ENCODE assay signal across 2 cellular contexts in genomic region chr2:60556441-60556997, GRCh38.
TF ChIP-seq lines count a peak whose summit lies in the region.

No MANE protein-coding gene starts in this region.

TF ChIP-seq in SK-N-SH, 30 proteins besides CTCF, POLR2A, EP300 and RAD21 (continued from another document):
- TF ChIP-seq, protein P1, sequence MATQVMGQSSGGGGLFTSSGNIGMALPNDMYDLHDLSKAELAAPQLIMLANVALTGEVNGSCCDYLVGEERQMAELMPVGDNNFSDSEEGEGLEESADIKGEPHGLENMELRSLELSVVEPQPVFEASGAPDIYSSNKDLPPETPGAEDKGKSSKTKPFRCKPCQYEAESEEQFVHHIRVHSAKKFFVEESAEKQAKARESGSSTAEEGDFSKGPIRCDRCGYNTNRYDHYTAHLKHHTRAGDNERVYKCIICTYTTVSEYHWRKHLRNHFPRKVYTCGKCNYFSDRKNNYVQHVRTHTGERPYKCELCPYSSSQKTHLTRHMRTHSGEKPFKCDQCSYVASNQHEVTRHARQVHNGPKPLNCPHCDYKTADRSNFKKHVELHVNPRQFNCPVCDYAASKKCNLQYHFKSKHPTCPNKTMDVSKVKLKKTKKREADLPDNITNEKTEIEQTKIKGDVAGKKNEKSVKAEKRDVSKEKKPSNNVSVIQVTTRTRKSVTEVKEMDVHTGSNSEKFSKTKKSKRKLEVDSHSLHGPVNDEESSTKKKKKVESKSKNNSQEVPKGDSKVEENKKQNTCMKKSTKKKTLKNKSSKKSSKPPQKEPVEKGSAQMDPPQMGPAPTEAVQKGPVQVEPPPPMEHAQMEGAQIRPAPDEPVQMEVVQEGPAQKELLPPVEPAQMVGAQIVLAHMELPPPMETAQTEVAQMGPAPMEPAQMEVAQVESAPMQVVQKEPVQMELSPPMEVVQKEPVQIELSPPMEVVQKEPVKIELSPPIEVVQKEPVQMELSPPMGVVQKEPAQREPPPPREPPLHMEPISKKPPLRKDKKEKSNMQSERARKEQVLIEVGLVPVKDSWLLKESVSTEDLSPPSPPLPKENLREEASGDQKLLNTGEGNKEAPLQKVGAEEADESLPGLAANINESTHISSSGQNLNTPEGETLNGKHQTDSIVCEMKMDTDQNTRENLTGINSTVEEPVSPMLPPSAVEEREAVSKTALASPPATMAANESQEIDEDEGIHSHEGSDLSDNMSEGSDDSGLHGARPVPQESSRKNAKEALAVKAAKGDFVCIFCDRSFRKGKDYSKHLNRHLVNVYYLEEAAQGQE (IDR thresholded peaks at IDR 0.05; ENCODE audit: low read depth, low read length): no peak
- TF ChIP-seq CHD2 (IDR thresholded peaks at IDR 0.05; ENCODE audit: low read length, partially characterized antibody) (no peak), PBX3 (IDR thresholded peaks at IDR 0.05) (no peak), TCF12 (IDR thresholded peaks at IDR 0.05) (no peak), RFX5 (IDR thresholded peaks at IDR 0.05; ENCODE audit: low read length) (no peak), GATA2 (CRISPR knock-in tag; IDR thresholded peaks at IDR 0.05) (no peak)
- TF ChIP-seq, protein P2, sequence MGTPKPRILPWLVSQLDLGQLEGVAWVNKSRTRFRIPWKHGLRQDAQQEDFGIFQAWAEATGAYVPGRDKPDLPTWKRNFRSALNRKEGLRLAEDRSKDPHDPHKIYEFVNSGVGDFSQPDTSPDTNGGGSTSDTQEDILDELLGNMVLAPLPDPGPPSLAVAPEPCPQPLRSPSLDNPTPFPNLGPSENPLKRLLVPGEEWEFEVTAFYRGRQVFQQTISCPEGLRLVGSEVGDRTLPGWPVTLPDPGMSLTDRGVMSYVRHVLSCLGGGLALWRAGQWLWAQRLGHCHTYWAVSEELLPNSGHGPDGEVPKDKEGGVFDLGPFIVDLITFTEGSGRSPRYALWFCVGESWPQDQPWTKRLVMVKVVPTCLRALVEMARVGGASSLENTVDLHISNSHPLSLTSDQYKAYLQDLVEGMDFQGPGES (IDR thresholded peaks at IDR 0.05; ENCODE audit: low read depth, low read length): no peak

TF ChIP-seq in SK-N-SH treated with all-trans-retinoic acid at 6 μM for 48 hours, 23 proteins besides CTCF, POLR2A, EP300 and RAD21 (continued from another document):
- TF ChIP-seq, protein P3, sequence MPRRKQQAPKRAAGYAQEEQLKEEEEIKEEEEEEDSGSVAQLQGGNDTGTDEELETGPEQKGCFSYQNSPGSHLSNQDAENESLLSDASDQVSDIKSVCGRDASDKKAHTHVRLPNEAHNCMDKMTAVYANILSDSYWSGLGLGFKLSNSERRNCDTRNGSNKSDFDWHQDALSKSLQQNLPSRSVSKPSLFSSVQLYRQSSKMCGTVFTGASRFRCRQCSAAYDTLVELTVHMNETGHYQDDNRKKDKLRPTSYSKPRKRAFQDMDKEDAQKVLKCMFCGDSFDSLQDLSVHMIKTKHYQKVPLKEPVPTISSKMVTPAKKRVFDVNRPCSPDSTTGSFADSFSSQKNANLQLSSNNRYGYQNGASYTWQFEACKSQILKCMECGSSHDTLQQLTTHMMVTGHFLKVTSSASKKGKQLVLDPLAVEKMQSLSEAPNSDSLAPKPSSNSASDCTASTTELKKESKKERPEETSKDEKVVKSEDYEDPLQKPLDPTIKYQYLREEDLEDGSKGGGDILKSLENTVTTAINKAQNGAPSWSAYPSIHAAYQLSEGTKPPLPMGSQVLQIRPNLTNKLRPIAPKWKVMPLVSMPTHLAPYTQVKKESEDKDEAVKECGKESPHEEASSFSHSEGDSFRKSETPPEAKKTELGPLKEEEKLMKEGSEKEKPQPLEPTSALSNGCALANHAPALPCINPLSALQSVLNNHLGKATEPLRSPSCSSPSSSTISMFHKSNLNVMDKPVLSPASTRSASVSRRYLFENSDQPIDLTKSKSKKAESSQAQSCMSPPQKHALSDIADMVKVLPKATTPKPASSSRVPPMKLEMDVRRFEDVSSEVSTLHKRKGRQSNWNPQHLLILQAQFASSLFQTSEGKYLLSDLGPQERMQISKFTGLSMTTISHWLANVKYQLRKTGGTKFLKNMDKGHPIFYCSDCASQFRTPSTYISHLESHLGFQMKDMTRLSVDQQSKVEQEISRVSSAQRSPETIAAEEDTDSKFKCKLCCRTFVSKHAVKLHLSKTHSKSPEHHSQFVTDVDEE (CRISPR knock-in tag; IDR thresholded peaks at IDR 0.05): no peak
